Comparison of ENCODE assay signal across 10 cellular contexts in genomic region chr20:59354460-59354859, GRCh38. TPM values are rescaled to one million over a fixed set of nuclear protein-coding genes. Genes with fewer than 3 reads are reported as not detected.
"Had no signal": no experiment of that assay in that cellular context is flagged by ENCODE, and none has a peak within 500 bp of the region (broad histone marks: within the 10 kb centered on the region; RNA-seq: fewer than 3 reads in every experiment).

No MANE protein-coding gene starts in this region.

- FAIRE-seq: H1, H54, K562 had no signal

- H3K9me3 Mint-ChIP-seq: H9 had no signal

- DNase-seq: GM23248, H9, HCEC 1CT, IMR-90, KG1 had no signal

- H2AFZ ChIP-seq: GM23248 had no signal

- ATAC-seq: K562 had no signal

- H3K27ac ChIP-seq: GM23248, HL-60 had no signal

- H3K9ac ChIP-seq: GM23248 had no signal

- H3K4me1 Mint-ChIP-seq: H9 had no signal

- H3K4me3 Mint-ChIP-seq: H9 had no signal

- H3K4me3 ChIP-seq: GM23248, K562 had no signal

RNA-seq across cellular contexts. Expression of gene EDN3, which starts 54.0 kb away (rescaled TPM):
- total RNA-seq: GM23248, HT1080, IMR-90, K562 had no signal
- polyA plus RNA-seq: GM23248, IMR-90, K562 had no signal
